19 cellular contexts compared by ENCODE assay signal in genomic region chr16:54336805-54337204, GRCh38. TPM values are rescaled to one million over a fixed set of nuclear protein-coding genes. Genes with fewer than 3 reads are reported as not detected.
DNase-seq lines count a peak whose midpoint lies in the region; ATAC-seq, FAIRE-seq and TF ChIP-seq lines count a peak whose summit lies in the region.
"Had no signal": no experiment of that assay in that cellular context is flagged by ENCODE, and none has a peak within 500 bp of the region (broad histone marks: within the 10 kb centered on the region; RNA-seq: fewer than 3 reads in every experiment).

No MANE protein-coding gene starts in this region.

- H3K4me3 ChIP-seq in left ventricle myocardium inferior, result no peak overlapping the region
- no peak overlapping the region for H3K4me3 ChIP-seq in Loucy (ENCODE audit: low read length, poor library complexity, severe bottlenecking)
- no peak overlapping the region for H3K4me3 ChIP-seq in K562
- H3K4me3 ChIP-seq: GM23338, HAP-1 had no signal

- peaks cover 17% of the 10 kb centered on the region for H3K27me3 ChIP-seq in left ventricle myocardium inferior (ENCODE audit: low read depth)
- no peaks in the 10 kb centered on the region for H3K27me3 ChIP-seq in Loucy (ENCODE audit: insufficient read depth, low read length, poor library complexity, severe bottlenecking)
- H3K27me3 ChIP-seq in K562 (ENCODE audit: control insufficient read depth in 2 of 2, insufficient read depth in 2 of 2, low read length in 2 of 2), result no peaks in the 10 kb centered on the region

- intact Hi-C loops in cardiac septum (cut with DNase I), result no loop called here
- intact Hi-C loops in left ventricle myocardium inferior (cut with micrococcal nuclease), result no loop called here
- intact Hi-C loops in K562 (cut with micrococcal nuclease), result no loop called here

- H3K4me3 Mint-ChIP-seq in activated T-helper 17 cell treated with anti-CD3 and anti-CD28 coated beads, Interleukin-2, amount 50 U/mL, for 72 hours, result no peak overlapping the region
- H3K4me3 Mint-ChIP-seq: CD4-positive, CD25-positive, alpha-beta regulatory T cell; CD8-positive, alpha-beta T cell; GM23338 had no signal

- no peaks in the 10 kb centered on the region for H4K20me1 ChIP-seq in Loucy (ENCODE audit: insufficient read depth, low read length, poor library complexity, severe bottlenecking)
- no peaks in the 10 kb centered on the region for H4K20me1 ChIP-seq in K562 (replicated peaks; ENCODE audit: control insufficient read depth, insufficient read depth, low read length)

- CTCF ChIA-PET in K562 (lab: Yijun Ruan, JAX; ENCODE audit: low intra/inter-chr PET ratio), result no interaction called here

- no peak for TF ChIP-seq POLR2A in K562 (conservative IDR thresholded peaks at IDR 0.05)
- no peak for TF ChIP-seq POLR2A in GM18505 (IDR thresholded peaks at IDR 0.05; ENCODE audit: borderline replicate concordance, extremely low read depth, insufficient read depth, insufficient read length)

- H3K27ac ChIP-seq in left ventricle myocardium inferior (replicated peaks) (no peak overlapping the region), K562 (ENCODE audit: extremely low read depth, low read depth, low read length) (no peak overlapping the region)
- H3K27ac ChIP-seq: C4-2B had no signal

- peak; percentile 54 for DNase-seq in cardiac septum (ENCODE audit: low spot score)
- no peak for DNase-seq in left ventricle myocardium inferior
- no peak for DNase-seq in K562 (ENCODE audit: extremely low read depth in 1 of 4, low spot score in 3 of 4)
- no peak for DNase-seq in OCI-M2 (lab: John Stamatoyannopoulos, UW; ENCODE audit: unreplicated experiment)
- DNase-seq: Caco-2; CD4-positive, CD25-positive, alpha-beta regulatory T cell; CD8-positive, alpha-beta T cell; DMS153; DND-41 had no signal

- WGBS in K562 (ENCODE audit: insufficient coverage, low coverage, missing lambda C conversion rate), result 0% methylated on average over 1 of the region's 2 CpGs

- POLR2A ChIA-PET in K562 (lab: Yijun Ruan, JAX), result interaction anchor here (0.6 kb wide), 1 partner anchor 670 kb away, joined by 3 read pairs; no protein-coding TSS in a partner anchor

- H3K9me3 Mint-ChIP-seq in activated T-helper 17 cell treated with anti-CD3 and anti-CD28 coated beads, Interleukin-2, amount 50 U/mL, for 72 hours, result no peaks in the 10 kb centered on the region
- H3K9me3 Mint-ChIP-seq: CD8-positive, alpha-beta T cell had no signal

- H3K9ac ChIP-seq in Loucy (ENCODE audit: low read depth, low read length, poor library complexity, severe bottlenecking) (no peak overlapping the region), K562 (ENCODE audit: insufficient read depth in 1 of 2, low read depth in 2 of 2, low read length in 2 of 2) (no peak overlapping the region)

- TF ChIP-seq CTCF in left ventricle myocardium inferior (IDR thresholded peaks at IDR 0.05; ENCODE audit: borderline replicate concordance) (no peak), Loucy (conservative IDR thresholded peaks at IDR 0.05; ENCODE audit: low read length) (no peak), K562 (IDR thresholded peaks at IDR 0.05 in 2 of 3, conservative IDR thresholded peaks at IDR 0.05 in 1 of 3; ENCODE audit: insufficient read depth in 2 of 3, low read depth in 1 of 3, low read length in 3 of 3) (no peak)

- no peak for ATAC-seq in K562
- ATAC-seq in activated T-helper 17 cell treated with anti-CD3 and anti-CD28 coated beads, Interleukin-2, amount 50 U/mL, for 72 hours (replicated peaks), result no peak
- no peak for ATAC-seq in GM18505 (IDR thresholded peaks at IDR 0.05; ENCODE audit: unreplicated experiment)
- ATAC-seq: CD8-positive, alpha-beta T cell; GM23338 had no signal

- no peaks in the 10 kb centered on the region for H3K4me1 ChIP-seq in left ventricle myocardium inferior
- H3K4me1 ChIP-seq in Loucy (ENCODE audit: insufficient read depth, low read length, poor library complexity, severe bottlenecking), result peaks cover 3% of the 10 kb centered on the region
- no peaks in the 10 kb centered on the region for H3K4me1 ChIP-seq in K562 (replicated peaks in 1 of 2; ENCODE audit: control insufficient read depth in 2 of 2, insufficient read depth in 2 of 2, low read length in 2 of 2)
- H3K4me1 ChIP-seq: Caco-2, HAP-1 had no signal

- H3K9me3 ChIP-seq in left ventricle myocardium inferior (replicated peaks) (no peaks in the 10 kb centered on the region), Loucy (ENCODE audit: insufficient read depth, low read depth, low read length) (no peaks in the 10 kb centered on the region), K562 (replicated peaks; ENCODE audit: control insufficient read depth, insufficient read depth, low read depth, low read length) (no peaks in the 10 kb centered on the region)
- H3K9me3 ChIP-seq: Caco-2, HAP-1 had no signal

- no TSS peak for BruUV-seq in K562 (replicated peaks; lab: Mats Ljungman, UMichigan)

- H3K79me2 ChIP-seq in Loucy (ENCODE audit: insufficient read depth, low read length) (no peaks in the 10 kb centered on the region), K562 (ENCODE audit: control insufficient read depth, insufficient read depth, low read length) (no peaks in the 10 kb centered on the region)

- no peak for FAIRE-seq in K562 (lab: Jason Lieb, UNC)
- FAIRE-seq: G401.6, GM12892, GM19239, H54 had no signal

- in situ Hi-C loops in K562 (cut with MboI), result no loop called here

- H2AFZ ChIP-seq in Loucy (ENCODE audit: low read length) (peak overlapping the region; percentile 49; the same call in 1 of the 2 replicates), K562 (ENCODE audit: low read depth, low read length) (no peak overlapping the region)
- H2AFZ ChIP-seq: GM23338 had no signal

- no peaks in the 10 kb centered on the region for H3K4me1 Mint-ChIP-seq in activated T-helper 17 cell treated with anti-CD3 and anti-CD28 coated beads, Interleukin-2, amount 50 U/mL, for 72 hours

- H3K27me3 Mint-ChIP-seq in activated T-helper 17 cell treated with anti-CD3 and anti-CD28 coated beads, Interleukin-2, amount 50 U/mL, for 72 hours, result peaks cover 20% of the 10 kb centered on the region

- no peaks in the 10 kb centered on the region for H3K9me2 ChIP-seq in Loucy (replicated peaks; ENCODE audit: low read depth, low read length)

- H3F3A ChIP-seq in Loucy (ENCODE audit: low read depth), result no peaks in the 10 kb centered on the region

- TF ChIP-seq EP300 in K562 (IDR thresholded peaks at IDR 0.05; ENCODE audit: low read length), result no peak

- no peak for TF ChIP-seq RAD21 in K562 (CRISPR knock-in tag; conservative IDR thresholded peaks at IDR 0.05 in 1 of 2, IDR thresholded peaks at IDR 0.05 in 1 of 2)

- H3K36me3 ChIP-seq in left ventricle myocardium inferior (no peaks in the 10 kb centered on the region), Loucy (ENCODE audit: insufficient read depth, low read length) (no peaks in the 10 kb centered on the region), K562 (ENCODE audit: control insufficient read depth, insufficient read depth, low read length) (no peaks in the 10 kb centered on the region)
- H3K36me3 ChIP-seq: HAP-1 had no signal

- no peaks in the 10 kb centered on the region for H3K9me1 ChIP-seq in K562 (ENCODE audit: control insufficient read depth, insufficient read depth, low read length)

- no peak overlapping the region for H3K27ac Mint-ChIP-seq in activated T-helper 17 cell treated with anti-CD3 and anti-CD28 coated beads, Interleukin-2, amount 50 U/mL, for 72 hours
- H3K27ac Mint-ChIP-seq: CD4-positive, CD25-positive, alpha-beta regulatory T cell; CD8-positive, alpha-beta T cell; GM23338 had no signal

- no peaks in the 10 kb centered on the region for H3K36me3 Mint-ChIP-seq in activated T-helper 17 cell treated with anti-CD3 and anti-CD28 coated beads, Interleukin-2, amount 50 U/mL, for 72 hours (ENCODE audit: low read depth)
- H3K36me3 Mint-ChIP-seq: CD4-positive, CD25-positive, alpha-beta regulatory T cell; CD8-positive, alpha-beta T cell had no signal

- H3K4me2 ChIP-seq in Loucy (ENCODE audit: low read depth, low read length, poor library complexity, severe bottlenecking), result no peak overlapping the region
- no peak overlapping the region for H3K4me2 ChIP-seq in K562 (ENCODE audit: insufficient read depth, low read length)
- H3K4me2 ChIP-seq: GM23338 had no signal

TF ChIP-seq in K562, 482 proteins besides CTCF, POLR2A, EP300 and RAD21 (continues in another document):
- TF ChIP-seq ZNF263 (CRISPR knock-in tag; IDR thresholded peaks at IDR 0.05; ENCODE audit: borderline replicate concordance) (peak; percentile 49; the same call in 1 of the 2 replicates), OTX1 (CRISPR knock-in tag; IDR thresholded peaks at IDR 0.05) (no peak), RBM22 (IDR thresholded peaks at IDR 0.05; ENCODE audit: low read depth, low read length, poor library complexity, severe bottlenecking) (no peak), RUNX1 (IDR thresholded peaks at IDR 0.05; ENCODE audit: low read depth) (no peak), ATF3 (IDR thresholded peaks at IDR 0.05) (no peak), ATF3 (CRISPR knock-in tag; conservative IDR thresholded peaks at IDR 0.05) (no peak)

RNA-seq across cellular contexts. Expression of gene IRX3, which starts 50.2 kb away (rescaled TPM):
- 70.2 TPM for total RNA-seq in cardiac septum
- total RNA-seq in left ventricle myocardium inferior, result 94.4 TPM
- not detected in 2 replicates for total RNA-seq in K562 (2011; cell fraction: chromatin; rRNA removed; ENCODE audit: low replicate concordance)
- total RNA-seq in K562 (2011; cell fraction: nucleolus; rRNA removed), result not detected in 2 replicates
- not detected in 2 replicates for total RNA-seq in K562 (2011; cell fraction: nucleoplasm; rRNA removed)
- not detected in 2 replicates for total RNA-seq in K562 (2014; rRNA removed)
- not detected in 2 replicates for total RNA-seq in K562 (2014; rRNA removed; fragmentation: Illumina TruSeq; extraction: Trizol)
- not detected in 2 replicates for total RNA-seq in K562 (2015; rRNA removed; fragmentation: Illumina TruSeq; extraction: Trizol)
- total RNA-seq in K562 (2021), result not detected in 2 replicates
- not detected in 2 replicates for polyA plus RNA-seq in K562 (2011; rRNA removed)
- not detected in 2 replicates for polyA plus RNA-seq in K562 (2011; cell fraction: cytosol; rRNA removed)
- not detected in 2 replicates for polyA plus RNA-seq in K562 (2011; cell fraction: nucleus; rRNA removed)
- polyA plus RNA-seq in K562 (2012), result not detected in 2 replicates
- polyA plus RNA-seq in K562 (2014; fragmentation: Illumina TruSeq; extraction: Trizol), result not detected in 2 replicates
- polyA plus RNA-seq in K562 (2014; fragmentation: Nextera tagmentation; extraction: Ambion mirVana), result not detected
- not detected in 2 replicates for polyA plus RNA-seq in K562 (2014; rRNA removed)
- polyA minus RNA-seq in K562 (2011; rRNA and poly(A)+ RNA removed), result not detected in 2 replicates
- polyA minus RNA-seq in K562 (2011; cell fraction: cytosol; rRNA and poly(A)+ RNA removed), result 0.29 TPM in 1 of 2 replicates, not detected in the other
- not detected in 2 replicates for polyA minus RNA-seq in K562 (2011; cell fraction: nucleus; rRNA and poly(A)+ RNA removed)
- total RNA-seq in activated T-helper 17 cell treated with anti-CD3 and anti-CD28 coated beads, Interleukin-2, amount 50 U/mL, for 72 hours, result not detected
- total RNA-seq: CD4-positive, CD25-positive, alpha-beta regulatory T cell; CD8-positive, alpha-beta T cell had no signal
- polyA plus RNA-seq: CD4-positive, CD25-positive, alpha-beta regulatory T cell had no signal

Comparison
In these comparisons a context has a peak if more than half of its experiments do, and no peak if none do; other contexts are left out.
1. RNA of gene IRX3, which starts 50.2 kb away (total RNA-seq): 94.4 TPM in left ventricle myocardium inferior (single experiment) and 70.2 TPM in cardiac septum (single experiment); not detected in activated T-helper 17 cell treated with anti-CD3 and anti-CD28 coated beads, Interleukin-2, amount 50 U/mL, for 72 hours and not detected in K562; every median in the first group is over 10 times any median in the second.